9 cellular contexts compared by ENCODE assay signal in genomic region chr2:3576325-3576630, GRCh38. TPM values are rescaled to one million over a fixed set of nuclear protein-coding genes. Genes with fewer than 3 reads are reported as not detected.
DNase-seq lines count a peak whose midpoint lies in the region; ATAC-seq and TF ChIP-seq lines count a peak whose summit lies in the region.
"Not testable (repeated sequence)": the region's sequence is repeated elsewhere in the genome, so short reads cannot be mapped to it uniquely, and the experiment has no call there.
"Had no signal": no experiment of that assay in that cellular context is flagged by ENCODE, and none has a peak within 500 bp of the region (broad histone marks: within the 10 kb centered on the region; RNA-seq: fewer than 3 reads in every experiment).

No MANE protein-coding gene starts in this region.

- not testable (repeated sequence) for H2BK120ac ChIP-seq in mesenchymal stem cell (ENCODE audit: low read depth, low read length)

- not testable (repeated sequence) for TF ChIP-seq POLR2A in NB4 (IDR thresholded peaks at IDR 0.05; ENCODE audit: extremely low read depth, insufficient read length); breast epithelium (IDR thresholded peaks at IDR 0.05); prostate gland (IDR thresholded peaks at IDR 0.05); upper lobe of left lung (IDR thresholded peaks at IDR 0.05)

- H2AFZ ChIP-seq in DND-41 (ENCODE audit: low read depth, low read length); mesenchymal stem cell (ENCODE audit: low read depth, low read length): not testable (repeated sequence)

- H3K4me1 ChIP-seq in DND-41 (ENCODE audit: insufficient read depth, low read length) (peaks cover 63% of the 10 kb centered on the region), breast epithelium (peaks cover 0 to 22% of the 10 kb centered on the region in 2 donors), mesenchymal stem cell (ENCODE audit: control insufficient read depth, insufficient read depth, low read depth, low read length) (peaks cover 10% of the 10 kb centered on the region), upper lobe of left lung (peaks cover 23 to 47% (median 32%) of the 10 kb centered on the region in 4 donors)
- H3K4me1 ChIP-seq in prostate gland (replicated peaks): not testable (repeated sequence)

- 87% methylated on average over 10 of the region's 10 CpGs for WGBS in mesenchymal stem cell
- 69% methylated on average over 10 of the region's 10 CpGs for WGBS in prostate gland
- WGBS in upper lobe of left lung, 2 donors: 66 to 69% methylated on average over 10 of the region's 10 CpGs

- peaks cover 55% of the 10 kb centered on the region for H3K36me3 Mint-ChIP-seq in activated CD4-positive, alpha-beta memory T cell treated with anti-CD3 and anti-CD28 coated beads, Interleukin-2, amount 10 ng/mL, durations not matched to agents 7 days and 5 days (ENCODE audit: low read depth)

- H4K20me1 ChIP-seq in DND-41 (ENCODE audit: insufficient read depth, low read length): peaks cover 56% of the 10 kb centered on the region

- not testable (repeated sequence) for H4K91ac ChIP-seq in mesenchymal stem cell (ENCODE audit: low read length)

- not testable (repeated sequence) for H3K14ac ChIP-seq in mesenchymal stem cell (ENCODE audit: low read length in 2 of 2)

- H3K4me3 ChIP-seq in DND-41 (ENCODE audit: low read depth in 1 of 2, low read length in 2 of 2) (peak overlapping the region; percentile 81 to 94; a peak in 3 of 4 replicates), NB4 (ENCODE audit: low read depth, low read length) (peak overlapping the region; percentile 97), breast epithelium (peak overlapping the region; percentile 79 to 99 (median 83)), fibroblast of villous mesenchyme (ENCODE audit: low read depth, low read length) (peak overlapping the region; percentile 78), mesenchymal stem cell (ENCODE audit: insufficient read depth in 1 of 2, low read depth in 1 of 2, low read length in 2 of 2) (peak overlapping the region in 1 of 2 experiments; percentile 89), prostate gland (peak overlapping the region; percentile 66 to 85), upper lobe of left lung (peak overlapping the region in 3 of 4 donors; percentile 80 to 92 (median 83))

- H2BK12ac ChIP-seq in mesenchymal stem cell (ENCODE audit: low read length in 2 of 2): not testable (repeated sequence)

- not testable (repeated sequence) for H3K9me3 ChIP-seq in DND-41 (ENCODE audit: insufficient read depth, low read length, severe bottlenecking); breast epithelium; mesenchymal stem cell (ENCODE audit: control insufficient read depth, low read length); prostate gland; upper lobe of left lung

- H3K4me1 Mint-ChIP-seq in activated CD4-positive, alpha-beta memory T cell treated with anti-CD3 and anti-CD28 coated beads, Interleukin-2, amount 10 ng/mL, durations not matched to agents 7 days and 5 days: peaks cover 55% of the 10 kb centered on the region

- peaks cover 56% of the 10 kb centered on the region for H3K36me3 ChIP-seq in DND-41 (ENCODE audit: insufficient read depth, low read length)
- not testable (repeated sequence) for H3K36me3 ChIP-seq in breast epithelium, prostate gland
- peaks cover 17 to 52% of the 10 kb centered on the region in 2 experiments for H3K36me3 ChIP-seq in mesenchymal stem cell (ENCODE audit: control insufficient read depth in 1 of 2, insufficient read depth in 2 of 2, low read depth in 1 of 2, low read length in 2 of 2)
- H3K36me3 ChIP-seq in upper lobe of left lung: peaks cover 26 to 53% (median 37%) of the 10 kb centered on the region in 4 donors

- H2BK5ac ChIP-seq in mesenchymal stem cell (ENCODE audit: low read depth, low read length, poor library complexity, severe bottlenecking): not testable (repeated sequence)

- not testable (repeated sequence) for H3K4ac ChIP-seq in mesenchymal stem cell (ENCODE audit: low read depth in 1 of 2, low read length in 2 of 2)

- peak overlapping the region; percentile 90 for H3K27ac ChIP-seq in DND-41 (ENCODE audit: low read length)
- H3K27ac ChIP-seq in breast epithelium: peak overlapping the region; percentile 94 to 99
- H3K27ac ChIP-seq in mesenchymal stem cell (ENCODE audit: low read length, poor library complexity, severe bottlenecking): peak overlapping the region; percentile 30
- peak overlapping the region; percentile 82 to 85 for H3K27ac ChIP-seq in prostate gland
- peak overlapping the region in 3 of 4 donors; percentile 91 to 94 (median 91) for H3K27ac ChIP-seq in upper lobe of left lung

- H3K27me3 ChIP-seq in DND-41 (ENCODE audit: insufficient read depth, low read length, poor library complexity); breast epithelium; mesenchymal stem cell (ENCODE audit: control insufficient read depth in 1 of 2, insufficient read depth in 1 of 2, low read length in 2 of 2); prostate gland (replicated peaks; ENCODE audit: insufficient read depth); upper lobe of left lung: not testable (repeated sequence)

- H3K27ac Mint-ChIP-seq in activated CD4-positive, alpha-beta memory T cell treated with anti-CD3 and anti-CD28 coated beads, Interleukin-2, amount 10 ng/mL, durations not matched to agents 7 days and 5 days: peak overlapping the region; percentile 83

- ATAC-seq in DND-41 (ENCODE audit: insufficient read depth, low read depth); upper lobe of left lung (ENCODE audit: low FRiP score in 2 of 2): not testable (repeated sequence)

- H3K9me3 Mint-ChIP-seq in activated CD4-positive, alpha-beta memory T cell treated with anti-CD3 and anti-CD28 coated beads, Interleukin-2, amount 10 ng/mL, durations not matched to agents 7 days and 5 days: not testable (repeated sequence)

- H3K4me3 Mint-ChIP-seq in activated CD4-positive, alpha-beta memory T cell treated with anti-CD3 and anti-CD28 coated beads, Interleukin-2, amount 10 ng/mL, durations not matched to agents 7 days and 5 days: peak overlapping the region; percentile 92

- POLR2A ChIA-PET in activated CD4-positive, alpha-beta memory T cell treated with anti-CD3 and anti-CD28 coated beads, Interleukin-2, amount 10 ng/mL, durations not matched to agents 7 days and 5 days (lab: Charles Lee): interaction anchor here (0.8 to 2.5 kb wide), 12 partner anchors 8 to 198 kb away, joined by 3 to 61 read pairs (median 4); partner anchors contain the start of genes RNASEH1 and TRAPPC12

- H3K9ac ChIP-seq in DND-41 (ENCODE audit: low read depth, low read length): peak overlapping the region; percentile 77
- H3K9ac ChIP-seq in mesenchymal stem cell (ENCODE audit: low read length): peak overlapping the region; percentile 92

- H3K4me2 ChIP-seq in DND-41 (ENCODE audit: insufficient read depth, low read length): peak overlapping the region; percentile 90
- peak overlapping the region; percentile 92 for H3K4me2 ChIP-seq in mesenchymal stem cell (ENCODE audit: low read length, poor library complexity, severe bottlenecking)

- not testable (repeated sequence) for TF ChIP-seq EP300 in upper lobe of left lung (IDR thresholded peaks at IDR 0.05)

- not testable (repeated sequence) for H2BK15ac ChIP-seq in mesenchymal stem cell (ENCODE audit: low read depth, poor library complexity, severe bottlenecking)

- not testable (repeated sequence) for DNase-seq in DND-41; NB4 (ENCODE audit: low read depth); activated CD4-positive, alpha-beta memory T cell treated with anti-CD3 and anti-CD28 coated beads, Interleukin-2, amount 10 ng/mL, durations not matched to agents 7 days and 5 days; breast epithelium (ENCODE audit: low spot score in 2 of 2); fibroblast of villous mesenchyme (ENCODE audit: low read depth); mesenchymal stem cell; prostate gland (ENCODE audit: low spot score); upper lobe of left lung

- H3K79me1 ChIP-seq in mesenchymal stem cell (replicated peaks; ENCODE audit: low read length, poor library complexity, severe bottlenecking): not testable (repeated sequence)

- intact Hi-C loops in breast epithelium (cut with DNase I; ENCODE audit: low total_unique reads): loop anchor here (5.0 kb wide), 1 partner anchor 376 kb away; no protein-coding TSS in a partner anchor
- intact Hi-C loops in prostate gland (cut with DNase I): loop anchor here (5.0 kb wide), 3 partner anchors 54 to 199 kb away; partner anchors contain the start of genes EIPR1 and TRAPPC12

- H3K79me2 ChIP-seq in DND-41 (ENCODE audit: insufficient read depth, low read length): peaks cover 68% of the 10 kb centered on the region

- not testable (repeated sequence) for TF ChIP-seq CTCF in DND-41 (IDR thresholded peaks at IDR 0.05; ENCODE audit: borderline replicate concordance, extremely low read depth, low read length, poor library complexity, severe bottlenecking); NB4 (IDR thresholded peaks at IDR 0.05; ENCODE audit: low read depth, low read length); breast epithelium (IDR thresholded peaks at IDR 0.05); fibroblast of villous mesenchyme (IDR thresholded peaks at IDR 0.05; ENCODE audit: insufficient read depth, low read depth, low read length); prostate gland (IDR thresholded peaks at IDR 0.05); upper lobe of left lung (IDR thresholded peaks at IDR 0.05)

- H4K8ac ChIP-seq in mesenchymal stem cell (ENCODE audit: low read length): not testable (repeated sequence)

- CTCF ChIA-PET in activated CD4-positive, alpha-beta memory T cell treated with anti-CD3 and anti-CD28 coated beads, Interleukin-2, amount 10 ng/mL, durations not matched to agents 7 days and 5 days (lab: Charles Lee): interaction anchor here (0.7 to 1.7 kb wide), 6 partner anchors 16 to 197 kb away, joined by 3 to 4 read pairs (median 3); partner anchors contain the start of genes RNASEH1 and TRAPPC12

- not testable (repeated sequence) for H3K18ac ChIP-seq in mesenchymal stem cell (ENCODE audit: low read depth in 1 of 2, low read length in 2 of 2)

- not testable (repeated sequence) for H2AK5ac ChIP-seq in mesenchymal stem cell (ENCODE audit: low read length, severe bottlenecking)

- H3K27me3 Mint-ChIP-seq in activated CD4-positive, alpha-beta memory T cell treated with anti-CD3 and anti-CD28 coated beads, Interleukin-2, amount 10 ng/mL, durations not matched to agents 7 days and 5 days: not testable (repeated sequence)

- H3K23ac ChIP-seq in mesenchymal stem cell (ENCODE audit: low read length in 2 of 2): not testable (repeated sequence)

RNA-seq across cellular contexts. Expression of gene RPS7, which starts 1.2 kb away (rescaled TPM):
- 1,000 to 10,000 TPM; 1,152 to 1,168 TPM for total RNA-seq in activated CD4-positive, alpha-beta memory T cell treated with anti-CD3 and anti-CD28 coated beads, Interleukin-2, amount 10 ng/mL, durations not matched to agents 7 days and 5 days
- total RNA-seq in breast epithelium: 1,000 to 10,000 TPM; 2,542 to 4,150 (median 3,724) TPM
- total RNA-seq in fibroblast of villous mesenchyme: 1,279 and 1,357 TPM in 2 replicates
- 4,758 TPM for polyA plus RNA-seq in mesenchymal stem cell (2013, experiment 1 of 2)
- 4,603 TPM for polyA plus RNA-seq in mesenchymal stem cell (2013, experiment 2 of 2)
- 1,000 to 10,000 TPM; 1,200 to 3,706 TPM for total RNA-seq in prostate gland
- 1,000 to 10,000 TPM in 2 of 6 donors, 100 to 1,000 TPM in 4; 689 to 1,790 (median 847) TPM for total RNA-seq in upper lobe of left lung

RNA-seq across cellular contexts. Expression of gene RNASEH1, which starts 18.1 kb away (rescaled TPM):
- 10 to 100 TPM; 21.3 to 24.6 TPM for total RNA-seq in activated CD4-positive, alpha-beta memory T cell treated with anti-CD3 and anti-CD28 coated beads, Interleukin-2, amount 10 ng/mL, durations not matched to agents 7 days and 5 days
- total RNA-seq in breast epithelium (10 to 100 TPM; 17.3 to 22.1 (median 21.0) TPM), fibroblast of villous mesenchyme (42.7 and 48.3 TPM in 2 replicates), prostate gland (10 to 100 TPM; 19.1 to 31.5 TPM), upper lobe of left lung (10 to 100 TPM; 17.1 to 19.5 (median 18.0) TPM)
- polyA plus RNA-seq in mesenchymal stem cell (2013, experiment 1 of 2): 28.0 TPM
- polyA plus RNA-seq in mesenchymal stem cell (2013, experiment 2 of 2): 28.9 TPM

RNA-seq across cellular contexts. Expression of gene COLEC11, which starts 18.6 kb away (rescaled TPM):
- not detected for total RNA-seq in activated CD4-positive, alpha-beta memory T cell treated with anti-CD3 and anti-CD28 coated beads, Interleukin-2, amount 10 ng/mL, durations not matched to agents 7 days and 5 days
- total RNA-seq in breast epithelium (1 to 10 TPM in 2 of 3 donors, under 1 TPM in 1; 0.33 to 1.9 (median 1.0) TPM), fibroblast of villous mesenchyme (0.43 and 1.6 TPM in 2 replicates), prostate gland (10 to 100 TPM in 1 of 2 donors, 1 to 10 TPM in 1; 2.9 to 10.5 TPM), upper lobe of left lung (1 to 10 TPM in 3 of 6 donors, under 1 TPM in 2, not detected in 1; 0.79 to 2.3 (median 1.3) TPM)
- polyA plus RNA-seq in mesenchymal stem cell (2013, experiment 1 of 2): 54.5 TPM
- 53.6 TPM for polyA plus RNA-seq in mesenchymal stem cell (2013, experiment 2 of 2)
- total RNA-seq: H4 had no signal

RNA-seq across cellular contexts. Expression of gene ADI1, which starts 56.9 kb away (rescaled TPM):
- 10 to 100 TPM; 28.5 to 34.1 TPM for total RNA-seq in activated CD4-positive, alpha-beta memory T cell treated with anti-CD3 and anti-CD28 coated beads, Interleukin-2, amount 10 ng/mL, durations not matched to agents 7 days and 5 days
- total RNA-seq in breast epithelium (10 to 100 TPM; 47.2 to 81.3 (median 78.2) TPM), fibroblast of villous mesenchyme (47.7 and 66.5 TPM in 2 replicates), prostate gland (100 to 1,000 TPM in 1 of 2 donors, 10 to 100 TPM in 1; 81.7 to 270 TPM), upper lobe of left lung (10 to 100 TPM; 40.9 to 87.3 (median 77.3) TPM)
- polyA plus RNA-seq in mesenchymal stem cell (2013, experiment 1 of 2): 59.5 TPM
- 60.1 TPM for polyA plus RNA-seq in mesenchymal stem cell (2013, experiment 2 of 2)

Comparison
In these comparisons a context has a peak if more than half of its experiments do, and no peak if none do; other contexts are left out.
1. H3K27ac ChIP-seq: peak in every context shown above with its lines; median percentile 96 in breast epithelium; 91 in upper lobe of left lung; 90 in DND-41; 84 in prostate gland; 30 in mesenchymal stem cell.